30 cellular contexts compared by ENCODE assay signal in genomic region chr6:147217840-147218404, GRCh38.
"Had no signal": no experiment of that assay in that cellular context is flagged by ENCODE, and none has a peak within 500 bp of the region (broad histone marks: within the 10 kb centered on the region; RNA-seq: fewer than 3 reads in every experiment).

No MANE protein-coding gene starts in this region.

- DNase-seq: activated CD4-positive, alpha-beta memory T cell treated with anti-CD3 and anti-CD28 coated beads, Interleukin-2, amount 10 ng/mL, durations not matched to agents 7 days and 5 days; activated CD4-positive, alpha-beta T cell treated with anti-CD3 and anti-CD28 coated beads for 1 hour; activated CD4-positive, alpha-beta T cell treated with anti-CD3 and anti-CD28 coated beads for 4 hours; activated CD4-positive, alpha-beta T cell treated with anti-CD3 and anti-CD28 coated beads, Interleukin-2, amount 10 ng/mL, durations not matched to agents 7 days and 5 days; activated CD4-positive, alpha-beta T cell treated with anti-CD3 and anti-CD28 coated beads, Interleukin-2, amount 50 U/mL, for 4 hours; activated CD4-positive, CD25-positive, alpha-beta regulatory T cell; activated CD8-positive, alpha-beta memory T cell treated with anti-CD3 and anti-CD28 coated beads, Interleukin-2, amount 50 U/mL, for 48 hours; activated gamma-delta T cell; activated naive CD4-positive, alpha-beta T cell; activated naive CD4-positive, alpha-beta T cell treated with anti-CD3 and anti-CD28 coated beads, Interleukin-2, amount 10 ng/mL, durations not matched to agents 7 days and 5 days; activated naive CD8-positive, alpha-beta T cell treated with anti-CD3 and anti-CD28 coated beads, Interleukin-2, amount 10 ng/mL, durations not matched to agents 7 days and 5 days; activated T-cell treated with anti-CD3 and anti-CD28 coated beads for 4 hours; activated T-cell treated with anti-CD3 and anti-CD28 coated beads, Interleukin-2, amount 50 U/mL, for 24 hours; activated T-cell treated with anti-CD3 and anti-CD28 coated beads, Interleukin-2, amount 50 U/mL, for 72 hours; amniotic stem cell; anterior cingulate cortex; brain microvascular endothelial cell; cortex of kidney; dermis blood vessel endothelial cell; effector CD4-positive, alpha-beta T cell; effector memory CD8-positive, alpha-beta T cell; esophagus squamous epithelium; foreskin melanocyte; head of caudate nucleus; hippocampal formation; T-helper 17 cell; T1000 had no signal

- H3K4me1 ChIP-seq: esophagus squamous epithelium had no signal

- FAIRE-seq: astrocyte, bronchial epithelial cell had no signal

- H3K27me3 ChIP-seq: brain microvascular endothelial cell, esophagus squamous epithelium had no signal

- H3K27ac ChIP-seq: brain microvascular endothelial cell, epithelial cell of prostate, esophagus squamous epithelium had no signal

- H3K4me3 ChIP-seq: esophagus squamous epithelium had no signal

- H3K9me3 ChIP-seq: esophagus squamous epithelium had no signal
